In the genomic region with DNA sequence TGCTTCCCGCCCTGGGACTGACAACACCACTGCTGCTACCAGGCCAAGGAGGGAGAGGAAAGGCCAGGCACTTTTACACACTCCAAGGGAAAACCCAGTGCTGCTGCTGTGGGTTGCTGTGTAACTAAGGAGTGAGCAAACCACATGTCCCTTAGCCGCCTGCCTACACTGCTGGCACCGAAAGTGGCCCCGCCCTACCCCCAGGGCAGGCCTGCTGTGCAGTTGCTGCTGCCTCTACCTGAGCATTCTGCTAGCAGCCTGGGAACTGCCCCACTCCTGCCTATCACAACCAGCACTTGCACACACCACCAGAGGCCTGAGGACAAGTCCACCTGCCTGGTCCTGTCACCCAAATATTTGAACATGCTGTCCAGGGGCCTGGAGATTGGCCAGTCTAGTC, we compare ENCODE assay signal across 15 cellular contexts.
DNase-seq lines count a peak whose midpoint lies in the region; ATAC-seq and TF ChIP-seq lines count a peak whose summit lies in the region.
"Had no signal": no experiment of that assay in that cellular context is flagged by ENCODE, and none has a peak within 500 bp of the region (broad histone marks: within the 10 kb centered on the region; RNA-seq: fewer than 3 reads in every experiment).

No MANE protein-coding gene starts in this region.

- peak; percentile 77 for DNase-seq in NCI-H69 (lab: John Stamatoyannopoulos, UW)
- DNase-seq in epithelial cell of esophagus (ENCODE audit: low read depth) = peak; percentile 11
- peak; percentile 43 for DNase-seq in ureter (ENCODE audit: low spot score)
- DNase-seq in SIG-M5 treated with dmso at 0.1 percent for 504 hours (lab: John Stamatoyannopoulos, UW; ENCODE audit: unreplicated experiment) = no peak
- DNase-seq in RPMI8226 = no peak
- DNase-seq: ACHN; C1 segment of cervical spinal cord; Calu3; CD4-positive, alpha-beta T cell; DMS 273 treated with DMSO at 0.1 percent for 48 hours; H7 had no signal

- TF ChIP-seq CTCF in 22Rv1 (IDR thresholded peaks at IDR 0.05) (no peak), epithelial cell of esophagus (IDR thresholded peaks at IDR 0.05; ENCODE audit: insufficient read depth, low read depth, low read length, missing control alignments) (no peak)

- no peak for ATAC-seq in GM18858 (IDR thresholded peaks at IDR 0.05; ENCODE audit: unreplicated experiment)
- ATAC-seq: GM12878, GM23338 had no signal

- H3K27ac ChIP-seq in 22Rv1 = peak overlapping the region; percentile 30

- H3K4me3 ChIP-seq in epithelial cell of esophagus (ENCODE audit: low read length) = no peak overlapping the region
- H3K4me3 ChIP-seq: GM12878, GM23338 had no signal

Comparison
In these comparisons a context has a peak if more than half of its experiments do, and no peak if none do; other contexts are left out.
1. DNase-seq: peak in NCI-H69 (single experiment), epithelial cell of esophagus (single experiment) and ureter (single experiment); none in SIG-M5 treated with dmso at 0.1 percent for 504 hours (single experiment) and RPMI8226 (single experiment).